Comparison of ENCODE assay signal across 22 cellular contexts in genomic region chr2:29597048-29597447, GRCh38.
"Had no signal": no experiment of that assay in that cellular context is flagged by ENCODE, and none has a peak within 500 bp of the region (broad histone marks: within the 10 kb centered on the region; RNA-seq: fewer than 3 reads in every experiment).

No MANE protein-coding gene starts in this region.

- H3K27ac Mint-ChIP-seq: immature natural killer cell; naive thymus-derived CD4-positive, alpha-beta T cell; nephron progenitor cell; stimulated activated memory B cell treated with anti-CD40 and anti-IgM and Interleukin-4, amounts not matched to agents 10 μg/mL and 1 μg/mL and 100 μg/mL, for 72 hours; stimulated activated naive CD8-positive, alpha-beta T cell treated with anti-CD3 and anti-CD28 coated beads, Interleukin-15, Interleukin-2, amounts not matched to agents 100 ng/mL and 50 ng/mL, for 24 hours had no signal

- H3K4me1 Mint-ChIP-seq: immature natural killer cell; naive thymus-derived CD4-positive, alpha-beta T cell; stimulated activated memory B cell treated with anti-CD40 and anti-IgM and Interleukin-4, amounts not matched to agents 10 μg/mL and 1 μg/mL and 100 μg/mL, for 72 hours had no signal

- H3K27ac ChIP-seq: esophagus squamous epithelium, left ventricle myocardium inferior, parathyroid adenoma, prostate gland, spleen, tibial artery, upper lobe of left lung, vagina had no signal

- H3K4me3 Mint-ChIP-seq: immature natural killer cell; naive thymus-derived CD4-positive, alpha-beta T cell; nephron progenitor cell; stimulated activated memory B cell treated with anti-CD40 and anti-IgM and Interleukin-4, amounts not matched to agents 10 μg/mL and 1 μg/mL and 100 μg/mL, for 72 hours; stimulated activated naive CD8-positive, alpha-beta T cell treated with anti-CD3 and anti-CD28 coated beads, Interleukin-15, Interleukin-2, amounts not matched to agents 100 ng/mL and 50 ng/mL, for 24 hours had no signal

- H3K4me3 ChIP-seq: esophagus squamous epithelium, left ventricle myocardium inferior, lung, prostate gland, spleen, tibial artery, upper lobe of left lung, vagina had no signal

- DNase-seq: dermis blood vessel endothelial cell; esophagus squamous epithelium; foreskin fibroblast; immature natural killer cell; mesendoderm; naive thymus-derived CD4-positive, alpha-beta T cell; nephron progenitor cell; retina; spleen; stimulated activated CD4-positive, alpha-beta T cell treated with anti-CD3 and anti-CD28 coated beads, Interleukin-15, amount 100 ng/mL, for 24 hours; stimulated activated CD4-positive, alpha-beta T cell treated with anti-CD3 and anti-CD28 coated beads, Interleukin-1b, Interleukin-23, amount 100 ng/mL, for 48 hours; stimulated activated CD4-positive, alpha-beta T cell treated with anti-CD3 and anti-CD28 coated beads, Interleukin-4, amount 100 ng/mL, for 24 hours; tibial artery; upper lobe of left lung had no signal

- H3K36me3 ChIP-seq: esophagus squamous epithelium, left ventricle myocardium inferior, prostate gland, spleen, tibial artery, upper lobe of left lung, vagina had no signal

- H3K36me3 Mint-ChIP-seq: immature natural killer cell; naive thymus-derived CD4-positive, alpha-beta T cell; stimulated activated memory B cell treated with anti-CD40 and anti-IgM and Interleukin-4, amounts not matched to agents 10 μg/mL and 1 μg/mL and 100 μg/mL, for 72 hours had no signal

- H3K4me1 ChIP-seq: esophagus squamous epithelium, left ventricle myocardium inferior, parathyroid adenoma, prostate gland, spleen, tibial artery, upper lobe of left lung, vagina had no signal

- H3K9me3 ChIP-seq: esophagus squamous epithelium, left ventricle myocardium inferior, prostate gland, spleen, tibial artery, upper lobe of left lung, vagina had no signal

- H3K27me3 ChIP-seq: tibial artery, upper lobe of left lung, vagina had no signal

- H3K9me3 Mint-ChIP-seq: immature natural killer cell; stimulated activated memory B cell treated with anti-CD40 and anti-IgM and Interleukin-4, amounts not matched to agents 10 μg/mL and 1 μg/mL and 100 μg/mL, for 72 hours; stimulated activated naive CD8-positive, alpha-beta T cell treated with anti-CD3 and anti-CD28 coated beads, Interleukin-15, Interleukin-2, amounts not matched to agents 100 ng/mL and 50 ng/mL, for 24 hours had no signal

- H3K27me3 Mint-ChIP-seq: stimulated activated memory B cell treated with anti-CD40 and anti-IgM and Interleukin-4, amounts not matched to agents 10 μg/mL and 1 μg/mL and 100 μg/mL, for 72 hours had no signal

- ATAC-seq: naive thymus-derived CD4-positive, alpha-beta T cell; sciatic nerve; stimulated activated memory B cell treated with anti-CD40 and anti-IgM and Interleukin-4, amounts not matched to agents 10 μg/mL and 1 μg/mL and 100 μg/mL, for 72 hours had no signal
